ENCODE assay signal across 1 cellular context in genomic region chr6:27940766-27941165, GRCh38.
A peak's percentile ranks its signal among the peaks of the same experiment; 100 is the strongest.
TF ChIP-seq lines count a peak whose summit lies in the region.

No MANE protein-coding gene starts in this region.

TF ChIP-seq in K562, 482 proteins besides CTCF, POLR2A, EP300 and RAD21 (continued from another document):
- TF ChIP-seq IRF9 (tag; IDR thresholded peaks at IDR 0.05) (no peak), HDAC3 (IDR thresholded peaks at IDR 0.05; ENCODE audit: borderline replicate concordance, partially characterized antibody) (no peak), KLF13 (tag; IDR thresholded peaks at IDR 0.05; ENCODE audit: borderline replicate concordance, low read depth) (no peak), ZBTB11 (CRISPR knock-in tag; IDR thresholded peaks at IDR 0.05) (peak in 1 of 3 experiments; percentile 34; a peak in 1 of 6 replicates), NUFIP1 (IDR thresholded peaks at IDR 0.05; ENCODE audit: partially characterized antibody) (no peak), POLR2B (IDR thresholded peaks at IDR 0.05; ENCODE audit: low read depth, partially characterized antibody) (no peak), ATF2 (CRISPR knock-in tag; IDR thresholded peaks at IDR 0.05) (no peak), KDM1A (IDR thresholded peaks at IDR 0.05) (peak; percentile 36 to 53; a peak in 1 of 4 replicates), ZNF408 (CRISPR knock-in tag; IDR thresholded peaks at IDR 0.05; ENCODE audit: low read depth) (no peak), PHB2 (IDR thresholded peaks at IDR 0.05; ENCODE audit: low read depth) (no peak), CEBPB (tag; IDR thresholded peaks at IDR 0.05) (no peak), JUNB (CRISPR knock-in tag; conservative IDR thresholded peaks at IDR 0.05) (0 out of 2 replicates have a peak, but pooled peaks have one; percentile 43), CUX1 (CRISPR knock-in tag; IDR thresholded peaks at IDR 0.05) (no peak), SMARCE1 (IDR thresholded peaks at IDR 0.05) (peak; percentile 70; the same call in 1 of the 2 replicates), FOXP4 (CRISPR knock-in tag; IDR thresholded peaks at IDR 0.05; ENCODE audit: borderline replicate concordance) (no peak), ZNF76 (CRISPR knock-in tag; IDR thresholded peaks at IDR 0.05; ENCODE audit: borderline replicate concordance) (no peak), HDAC2 (IDR thresholded peaks at IDR 0.05) (0 out of 2 replicates have a peak, but pooled peaks have one; percentile 45), CBX2 (IDR thresholded peaks at IDR 0.05; ENCODE audit: insufficient read depth, low read length, poor library complexity, severe bottlenecking) (no peak), E2F5 (CRISPR knock-in tag; IDR thresholded peaks at IDR 0.05) (no peak), EHMT2 (IDR thresholded peaks at IDR 0.05) (peak; percentile 98), PATZ1 (CRISPR knock-in tag; IDR thresholded peaks at IDR 0.05; ENCODE audit: borderline replicate concordance) (no peak), DMBX1 (CRISPR knock-in tag; IDR thresholded peaks at IDR 0.05; ENCODE audit: borderline replicate concordance) (no peak), FOS (IDR thresholded peaks at IDR 0.05; ENCODE audit: extremely low read depth, insufficient read length) (peak; percentile 29), GTF2B (IDR thresholded peaks at IDR 0.05; ENCODE audit: extremely low read depth, insufficient read length) (no peak), TSHZ1 (CRISPR knock-in tag; IDR thresholded peaks at IDR 0.05) (no peak), NFYB (IDR thresholded peaks at IDR 0.05; ENCODE audit: extremely low read depth, insufficient read length) (no peak)
